ENCODE assay signal across 25 cellular contexts in the genomic region with DNA sequence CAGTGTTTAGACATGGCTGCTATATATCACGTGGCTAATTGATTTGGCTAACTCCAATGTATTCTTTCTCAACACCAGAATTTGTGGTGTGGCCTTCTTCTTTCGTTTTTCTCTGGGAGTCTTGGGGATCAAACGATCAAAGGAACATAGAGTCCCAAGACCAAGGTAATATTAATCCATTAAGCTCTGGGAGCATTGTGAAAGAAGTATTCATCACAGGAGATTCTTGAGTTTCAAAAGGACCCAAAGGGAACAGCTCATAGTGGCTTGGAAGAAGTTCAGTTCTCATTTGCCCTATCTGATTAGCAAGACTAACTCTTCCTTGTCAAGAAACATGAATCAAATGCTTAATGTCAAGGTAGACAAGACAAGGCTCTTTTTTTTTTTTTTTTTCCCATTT. TPM values are rescaled to one million over a fixed set of nuclear protein-coding genes. Genes with fewer than 3 reads are reported as not detected.
"Had no signal": no experiment of that assay in that cellular context is flagged by ENCODE, and none has a peak within 500 bp of the region (broad histone marks: within the 10 kb centered on the region; RNA-seq: fewer than 3 reads in every experiment).

No MANE protein-coding gene starts in this region.

- H3K4me3 ChIP-seq: dorsolateral prefrontal cortex, lung, neural progenitor cell, right lobe of liver, stomach, thyroid gland had no signal

- H3K36me3 ChIP-seq: neural progenitor cell, right lobe of liver, stomach, thyroid gland had no signal

- H3K27me3 ChIP-seq: neural progenitor cell, right lobe of liver, thyroid gland had no signal

- H3K9me3 ChIP-seq: right lobe of liver, thyroid gland had no signal

- H3K4me1 ChIP-seq: neural progenitor cell, parathyroid adenoma, right lobe of liver, stomach, thyroid gland had no signal

- ATAC-seq: left lobe of liver; naive thymus-derived CD4-positive, alpha-beta T cell; right lobe of liver; stimulated activated effector memory CD8-positive, alpha-beta T cell treated with anti-CD3 and anti-CD28 coated beads, Interleukin-12 subunit alpha, Interleukin-12 subunit beta, amount 100 ng/mL, for 72 hours had no signal

- H3K27ac ChIP-seq: dorsolateral prefrontal cortex, neural progenitor cell, parathyroid adenoma, right lobe of liver, stomach, thyroid gland had no signal

- DNase-seq: central memory CD4-positive, alpha-beta T cell; dorsolateral prefrontal cortex; effector CD4-positive, alpha-beta T cell; endodermal cell; erythroblast; kidney; mesendoderm; midbrain; naive thymus-derived CD4-positive, alpha-beta T cell; right lobe of liver; stimulated activated CD4-positive, alpha-beta T cell treated with anti-CD3 and anti-CD28 coated beads, Interleukin-2, amount 100 ng/mL, for 24 hours; stimulated activated CD4-positive, alpha-beta T cell treated with anti-CD3 and anti-CD28 coated beads, Interleukin-4, amount 100 ng/mL, for 24 hours; stimulated activated naive CD4-positive, alpha-beta T cell treated with Interleukin-2 at 50 U/mL for 16 hours; stomach; thyroid gland; trophoblast cell had no signal

RNA-seq across cellular contexts. Expression of gene RHCG, which starts 46.0 kb away (rescaled TPM):
- total RNA-seq: endodermal cell; mucosa of gallbladder; naive thymus-derived CD4-positive, alpha-beta T cell; osteoblast; progenitor cell of endocrine pancreas; thyroid gland had no signal
- polyA plus RNA-seq: fibroblast of lung; naive thymus-derived CD4-positive, alpha-beta T cell had no signal
